ENCODE assay signal across 1 cellular context in the genomic region with DNA sequence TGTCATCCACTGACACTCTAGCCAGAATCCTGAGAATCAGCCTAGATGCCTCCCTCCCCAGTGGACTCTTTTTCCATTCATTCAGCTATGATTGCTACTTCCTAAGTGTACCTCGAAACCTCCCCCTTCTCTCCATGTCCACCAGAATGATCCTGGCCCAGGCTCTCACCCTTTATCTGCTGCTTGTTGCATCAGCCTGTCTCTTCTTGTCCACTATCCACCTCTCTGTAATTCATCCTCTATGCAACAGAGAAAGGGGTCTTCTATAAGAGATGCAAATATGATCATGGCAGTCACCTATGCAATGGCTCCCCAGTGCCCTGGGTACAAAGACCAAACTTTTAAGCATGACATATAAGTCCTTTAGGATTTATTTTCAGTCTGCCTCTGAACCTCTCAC.
TF ChIP-seq lines count a peak whose summit lies in the region.

No MANE protein-coding gene starts in this region.

TF ChIP-seq in IMR-90, 13 proteins besides CTCF, POLR2A, EP300 and RAD21:
- TF ChIP-seq RFX5 (IDR thresholded peaks at IDR 0.05; ENCODE audit: low read depth, low read length) = no peak
- TF ChIP-seq BHLHE40 (IDR thresholded peaks at IDR 0.05; ENCODE audit: low read depth, low read length) = no peak
- TF ChIP-seq FOS (IDR thresholded peaks at IDR 0.05; ENCODE audit: low read depth, low read length) = no peak
- no peak for TF ChIP-seq CHD1 (IDR thresholded peaks at IDR 0.05; ENCODE audit: low read depth, low read length)
- TF ChIP-seq ELK1 (IDR thresholded peaks at IDR 0.05; ENCODE audit: borderline replicate concordance, low read depth, low read length) = no peak
- TF ChIP-seq MXI1 (IDR thresholded peaks at IDR 0.05; ENCODE audit: borderline replicate concordance, low read depth, low read length) = no peak
- TF ChIP-seq, protein P1, sequence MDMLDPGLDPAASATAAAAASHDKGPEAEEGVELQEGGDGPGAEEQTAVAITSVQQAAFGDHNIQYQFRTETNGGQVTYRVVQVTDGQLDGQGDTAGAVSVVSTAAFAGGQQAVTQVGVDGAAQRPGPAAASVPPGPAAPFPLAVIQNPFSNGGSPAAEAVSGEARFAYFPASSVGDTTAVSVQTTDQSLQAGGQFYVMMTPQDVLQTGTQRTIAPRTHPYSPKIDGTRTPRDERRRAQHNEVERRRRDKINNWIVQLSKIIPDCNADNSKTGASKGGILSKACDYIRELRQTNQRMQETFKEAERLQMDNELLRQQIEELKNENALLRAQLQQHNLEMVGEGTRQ (IDR thresholded peaks at IDR 0.05; ENCODE audit: low read depth, low read length) = no peak
- TF ChIP-seq CEBPB (IDR thresholded peaks at IDR 0.05; ENCODE audit: low read depth, low read length) = no peak
- TF ChIP-seq RCOR1 (IDR thresholded peaks at IDR 0.05; ENCODE audit: insufficient replicate concordance, low read length) = no peak
- no peak for TF ChIP-seq SMC3 (IDR thresholded peaks at IDR 0.05; ENCODE audit: low read depth, low read length)
- TF ChIP-seq MAZ (IDR thresholded peaks at IDR 0.05; ENCODE audit: borderline replicate concordance, low read depth, low read length) = no peak
- no peak for TF ChIP-seq MAFK (IDR thresholded peaks at IDR 0.05; ENCODE audit: low read depth, low read length)
- TF ChIP-seq NFE2L2 (IDR thresholded peaks at IDR 0.05; ENCODE audit: low read depth, low read length) = no peak
